Comparison of ENCODE assay signal across 12 cellular contexts in the genomic region with DNA sequence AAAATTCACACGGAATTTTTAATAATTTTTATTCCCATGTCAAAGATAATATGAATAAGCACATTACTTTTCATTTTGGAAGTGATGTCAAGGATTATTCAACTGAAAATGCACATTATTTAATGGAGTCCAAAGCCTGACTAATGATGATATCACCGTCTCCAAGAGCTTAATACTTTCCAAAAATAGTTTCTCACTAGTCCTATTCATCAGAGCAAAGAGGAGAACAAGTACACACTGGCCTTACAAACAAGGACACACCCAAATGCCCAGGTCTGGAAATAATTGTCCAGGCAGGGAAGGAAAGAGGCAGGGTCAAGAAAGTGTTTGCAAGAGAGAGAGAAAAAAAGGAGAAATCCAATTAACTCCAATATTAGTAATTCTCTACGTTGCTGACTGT.
DNase-seq lines count a peak whose midpoint lies in the region; FAIRE-seq and TF ChIP-seq lines count a peak whose summit lies in the region.
"Had no signal": no experiment of that assay in that cellular context is flagged by ENCODE, and none has a peak within 500 bp of the region (broad histone marks: within the 10 kb centered on the region; RNA-seq: fewer than 3 reads in every experiment).

No MANE protein-coding gene starts in this region.

- no peaks in the 10 kb centered on the region for H3K9me3 Mint-ChIP-seq in HFFc6
- H3K9me3 Mint-ChIP-seq: central memory CD8-positive, alpha-beta T cell had no signal

- TF ChIP-seq POLR2A in erythroblast (IDR thresholded peaks at IDR 0.05; ENCODE audit: low read length): no peak

- H3K4me3 ChIP-seq in kidney (ENCODE audit: low read length in 2 of 2) (no peak overlapping the region), tibial artery (no peak overlapping the region)

- H3K27ac ChIP-seq in caudate nucleus (ENCODE audit: low read depth, low read length) (peak overlapping the region; percentile 18), kidney (ENCODE audit: low read depth in 2 of 2, low read length in 2 of 2) (peak overlapping the region in 1 of 2 donors; percentile 53), tibial artery (peak overlapping the region; percentile 1 to 44)
- H3K27ac ChIP-seq: neutrophil had no signal

- no peaks in the 10 kb centered on the region for H3K36me3 Mint-ChIP-seq in HFFc6 (ENCODE audit: low read depth)

- H3K4me3 Mint-ChIP-seq in HFFc6: peak overlapping the region; percentile 10; the same call in 1 of the 2 replicates
- H3K4me3 Mint-ChIP-seq: central memory CD8-positive, alpha-beta T cell had no signal

- FAIRE-seq in kidney (lab: Jason Lieb, UNC): peak; percentile 87

- peaks cover 0 to 3% of the 10 kb centered on the region in 2 donors for H3K9me3 ChIP-seq in kidney (ENCODE audit: control insufficient read depth in 1 of 2, low read length in 2 of 2)
- H3K9me3 ChIP-seq in tibial artery: no peaks in the 10 kb centered on the region
- H3K9me3 ChIP-seq: neutrophil had no signal

- intact Hi-C loops in kidney (cut with DNase I) (no loop called here), tibial artery (cut with DNase I; ENCODE audit: low total_unique reads) (no loop called here)

- H3K9ac ChIP-seq in kidney (ENCODE audit: low read length in 2 of 2): no peak overlapping the region

- H3K4me1 Mint-ChIP-seq in HFFc6 (ENCODE audit: low read depth): peaks cover 22% of the 10 kb centered on the region
- H3K4me1 Mint-ChIP-seq: central memory CD8-positive, alpha-beta T cell had no signal

- DNase-seq in HFFc6 (peak; percentile 77), caudate nucleus (lab: John Stamatoyannopoulos, UW) (no peak), kidney (no peak), tibial artery (no peak), SHP77 treated with DMSO at 0.1 percent for 48 hours (lab: John Stamatoyannopoulos, UW) (no peak), SIG-M5 (lab: John Stamatoyannopoulos, UW) (no peak), erythroblast (lab: John Stamatoyannopoulos, UW) (no peak)
- DNase-seq in stimulated activated CD4-positive, alpha-beta T cell treated with anti-CD3 and anti-CD28 coated beads, Interleukin-4, amount 100 ng/mL, for 4 hours: no peak
- DNase-seq: GF-D8, NCI-H345 had no signal

- H3K27me3 ChIP-seq in tibial artery: no peaks in the 10 kb centered on the region
- H3K27me3 ChIP-seq: neutrophil had no signal

- H3K36me3 ChIP-seq in kidney (ENCODE audit: control insufficient read depth in 1 of 2, insufficient read depth in 2 of 2, low read length in 2 of 2) (no peaks in the 10 kb centered on the region), tibial artery (no peaks in the 10 kb centered on the region)
- H3K36me3 ChIP-seq: neutrophil had no signal

- no peak for TF ChIP-seq CTCF in HFFc6 (IDR thresholded peaks at IDR 0.05)
- no peak for TF ChIP-seq CTCF in kidney (IDR thresholded peaks at IDR 0.05; ENCODE audit: borderline replicate concordance, extremely low read depth, insufficient read depth)
- TF ChIP-seq CTCF in tibial artery (IDR thresholded peaks at IDR 0.05): no peak

- peaks cover 4 to 7% of the 10 kb centered on the region in 2 donors for H3K4me1 ChIP-seq in kidney (ENCODE audit: control insufficient read depth in 1 of 2, insufficient read depth in 1 of 2, low read depth in 1 of 2, low read length in 2 of 2)
- peaks cover 0 to 16% (median 2%) of the 10 kb centered on the region in 4 donors for H3K4me1 ChIP-seq in tibial artery

- peak overlapping the region; percentile 43 for H3K27ac Mint-ChIP-seq in HFFc6

- no peaks in the 10 kb centered on the region for H3K27me3 Mint-ChIP-seq in HFFc6 (ENCODE audit: insufficient read depth)
- H3K27me3 Mint-ChIP-seq: central memory CD8-positive, alpha-beta T cell had no signal
